In genomic region chr4:20318899-20319291, GRCh38 we compare ENCODE assay signal across 18 cellular contexts.
DNase-seq lines count a peak whose midpoint lies in the region; TF ChIP-seq lines count a peak whose summit lies in the region.
"Had no signal": no experiment of that assay in that cellular context is flagged by ENCODE, and none has a peak within 500 bp of the region (broad histone marks: within the 10 kb centered on the region; RNA-seq: fewer than 3 reads in every experiment).

No MANE protein-coding gene starts in this region.

- 62% methylated on average over 1 of the region's 1 CpG; no CpG with 5 or more reads in 1 of the 2 experiments for WGBS in endodermal cell (ENCODE audit: insufficient coverage in 1 of 2, insufficient read length in 1 of 2), 2 experiments
- WGBS in tibial nerve, 2 donors = 55 to 62% methylated on average over 1 of the region's 1 CpG

- H3K27ac Mint-ChIP-seq in MCF 10A (ENCODE audit: low read depth, unreplicated experiment) (no peak overlapping the region), endodermal cell (no peak overlapping the region)
- H3K27ac Mint-ChIP-seq: naive thymus-derived CD4-positive, alpha-beta T cell had no signal

- CTCF ChIA-PET in MCF 10A (lab: Yijun Ruan, JAX) = interaction anchor here (0.5 to 0.9 kb wide), 3 partner anchors 10 to 1165 kb away, joined by 3 to 4 read pairs (median 3); no protein-coding TSS in a partner anchor

- no TSS peak for BruUV-seq in MCF 10A (replicated peaks; lab: Mats Ljungman, UMichigan)

- H3K36me3 Mint-ChIP-seq in MCF 10A (ENCODE audit: insufficient read depth, unreplicated experiment) (no peaks in the 10 kb centered on the region), endodermal cell (ENCODE audit: low read depth) (no peaks in the 10 kb centered on the region)
- H3K36me3 Mint-ChIP-seq: naive thymus-derived CD4-positive, alpha-beta T cell had no signal

- POLR2A ChIA-PET in MCF 10A (lab: Yijun Ruan, JAX) = no interaction called here

- H3K36me3 ChIP-seq in breast epithelium = no peaks in the 10 kb centered on the region
- no peaks in the 10 kb centered on the region for H3K36me3 ChIP-seq in endodermal cell (ENCODE audit: control insufficient read depth, insufficient read depth, low read length)
- no peaks in the 10 kb centered on the region for H3K36me3 ChIP-seq in tibial nerve
- H3K36me3 ChIP-seq: adrenal gland had no signal

- no peaks in the 10 kb centered on the region for H3K4me1 ChIP-seq in breast epithelium
- no peaks in the 10 kb centered on the region for H3K4me1 ChIP-seq in endodermal cell (ENCODE audit: control insufficient read depth, insufficient read depth, low read length)
- H3K4me1 ChIP-seq in tibial nerve = peaks cover 0 to 40% (median 17%) of the 10 kb centered on the region in 4 donors

- H3K27me3 ChIP-seq in breast epithelium (no peaks in the 10 kb centered on the region), endodermal cell (ENCODE audit: control insufficient read depth, insufficient read depth, low read length, poor library complexity, severe bottlenecking) (peaks cover 21% of the 10 kb centered on the region), tibial nerve (no peaks in the 10 kb centered on the region)
- H3K27me3 ChIP-seq: adrenal gland had no signal

- H3K9me3 ChIP-seq in breast epithelium (no peaks in the 10 kb centered on the region), endodermal cell (ENCODE audit: control insufficient read depth, low read length) (no peaks in the 10 kb centered on the region), tibial nerve (no peaks in the 10 kb centered on the region)
- H3K9me3 ChIP-seq: adrenal gland had no signal

- no peak for TF ChIP-seq EP300 in tibial nerve (IDR thresholded peaks at IDR 0.05)

- no peak overlapping the region for H3K9ac ChIP-seq in endodermal cell (ENCODE audit: extremely low read depth, low read length, poor library complexity, severe bottlenecking)

- H3K4me1 Mint-ChIP-seq in MCF 10A (ENCODE audit: insufficient read depth, unreplicated experiment) = peaks cover 5% of the 10 kb centered on the region
- H3K4me1 Mint-ChIP-seq in endodermal cell = peaks cover 3% of the 10 kb centered on the region
- H3K4me1 Mint-ChIP-seq: naive thymus-derived CD4-positive, alpha-beta T cell had no signal

- intact Hi-C loops in MCF 10A (cut with micrococcal nuclease) (no loop called here), breast epithelium (cut with DNase I; ENCODE audit: low total_unique reads) (no loop called here)

- H3K27ac ChIP-seq in breast epithelium (no peak overlapping the region), endodermal cell (ENCODE audit: low read depth, low read length) (peak overlapping the region; percentile 91), tibial nerve (peak overlapping the region; percentile 52 to 85 (median 70))
- H3K27ac ChIP-seq: adrenal gland had no signal

- DNase-seq in MCF 10A (ENCODE audit: unreplicated experiment) (peak; percentile 4), breast epithelium (ENCODE audit: low spot score in 2 of 2) (no peak), NCI-H2227 treated with DMSO at 0.1 percent for 48 hours (lab: John Stamatoyannopoulos, UW) (peak; percentile 26), endodermal cell (no peak), tibial nerve (ENCODE audit: low spot score in 2 of 2) (no peak), nucleus accumbens (lab: John Stamatoyannopoulos, UW) (no peak), ureter (ENCODE audit: low spot score) (no peak), putamen (ENCODE audit: low spot score) (no peak)
- DNase-seq: 8988T; activated CD4-positive, alpha-beta T cell treated with anti-CD3 and anti-CD28 coated beads for 1 hour; adrenal gland; Calu3; central memory CD4-positive, alpha-beta T cell; hippocampal formation; kidney; naive thymus-derived CD4-positive, alpha-beta T cell; NCI-H187 treated with DMSO at 0.1 percent for 48 hours; NCI-H82 had no signal

- H3K4me3 ChIP-seq in breast epithelium = no peak overlapping the region
- no peak overlapping the region for H3K4me3 ChIP-seq in endodermal cell (ENCODE audit: low read length)
- no peak overlapping the region for H3K4me3 ChIP-seq in tibial nerve
- H3K4me3 ChIP-seq: adrenal gland had no signal

- H3K9me3 Mint-ChIP-seq in MCF 10A (ENCODE audit: unreplicated experiment) (no peaks in the 10 kb centered on the region), endodermal cell (no peaks in the 10 kb centered on the region)

- H3K27me3 Mint-ChIP-seq in MCF 10A (ENCODE audit: insufficient read depth, unreplicated experiment) (no peaks in the 10 kb centered on the region), endodermal cell (ENCODE audit: insufficient read depth) (peaks cover 36% of the 10 kb centered on the region)

- no peak overlapping the region for H3K4me3 Mint-ChIP-seq in MCF 10A (ENCODE audit: unreplicated experiment)
- no peak overlapping the region for H3K4me3 Mint-ChIP-seq in endodermal cell
- H3K4me3 Mint-ChIP-seq: naive thymus-derived CD4-positive, alpha-beta T cell had no signal

- TF ChIP-seq POLR2A in breast epithelium (IDR thresholded peaks at IDR 0.05) (no peak), tibial nerve (IDR thresholded peaks at IDR 0.05) (no peak)

- TF ChIP-seq CTCF in MCF 10A (IDR thresholded peaks at IDR 0.05; ENCODE audit: unreplicated experiment) (no peak), breast epithelium (IDR thresholded peaks at IDR 0.05) (no peak), endodermal cell (conservative IDR thresholded peaks at IDR 0.05) (no peak), tibial nerve (IDR thresholded peaks at IDR 0.05) (no peak)

Comparison
In these comparisons a context has a peak if more than half of its experiments do, and no peak if none do; other contexts are left out.
1. DNase-seq: peak in MCF 10A (single experiment) and NCI-H2227 treated with DMSO at 0.1 percent for 48 hours (single experiment); none in breast epithelium (0 of 2), endodermal cell (single experiment), tibial nerve (0 of 2), nucleus accumbens (0 of 56), ureter (single experiment) and putamen (single experiment).
2. H3K27ac ChIP-seq: peak in endodermal cell (single experiment) and tibial nerve (4 of 4); none in breast epithelium (0 of 2).